Comparison of ENCODE assay signal across 14 cellular contexts in the genomic region with DNA sequence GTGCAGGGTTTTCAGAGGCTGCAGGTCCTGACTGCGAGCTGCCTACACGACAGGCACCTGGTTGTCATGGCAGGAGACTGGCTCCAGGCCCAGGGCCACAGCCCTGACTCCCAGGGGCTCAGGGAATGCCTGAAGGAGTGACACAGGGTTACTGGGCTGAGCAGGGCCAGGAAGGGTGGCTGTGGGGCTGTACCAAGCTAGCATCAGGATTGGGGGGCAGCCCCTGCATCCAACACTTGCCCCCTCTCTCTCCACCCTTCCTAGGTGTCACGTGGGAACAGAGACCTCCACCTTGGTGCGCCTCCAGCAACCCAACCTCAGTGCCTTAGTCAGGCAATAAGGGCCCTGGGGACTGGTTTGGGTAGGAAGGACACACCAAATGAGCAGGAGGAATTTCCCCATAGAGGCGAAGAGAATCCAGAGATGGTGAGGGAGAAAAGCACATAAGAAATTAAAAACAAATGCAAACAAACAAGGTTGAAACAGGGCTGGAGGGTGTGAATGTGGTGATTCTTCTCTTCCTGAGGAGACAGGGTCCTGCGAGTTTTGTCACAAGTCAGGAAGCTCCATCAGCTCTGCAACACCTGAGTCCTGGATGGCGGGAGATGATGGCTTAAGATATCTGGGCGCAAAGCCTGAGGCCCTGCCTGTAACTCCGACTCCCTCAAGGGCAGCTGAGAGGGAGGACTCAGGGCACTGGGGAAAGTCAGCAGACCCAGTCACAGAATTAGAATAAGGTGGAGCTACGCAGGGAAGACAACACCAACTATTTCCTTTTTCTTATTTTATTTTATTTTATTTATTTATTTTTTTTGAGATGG. TPM values are rescaled to one million over a fixed set of nuclear protein-coding genes. Genes with fewer than 3 reads are reported as not detected.
DNase-seq lines count a peak whose midpoint lies in the region; ATAC-seq and TF ChIP-seq lines count a peak whose summit lies in the region.
"Had no signal": no experiment of that assay in that cellular context is flagged by ENCODE, and none has a peak within 500 bp of the region (broad histone marks: within the 10 kb centered on the region; RNA-seq: fewer than 3 reads in every experiment).

No MANE protein-coding gene starts in this region.

- H3K36me3 ChIP-seq in testis (ENCODE audit: low read depth, missing control alignments), result no peaks in the 10 kb centered on the region
- H3K36me3 ChIP-seq: left lung had no signal

- no peak for TF ChIP-seq POLR2A in testis (IDR thresholded peaks at IDR 0.05)

- no peaks in the 10 kb centered on the region for H3K36me3 Mint-ChIP-seq in activated T-helper 17 cell treated with anti-CD3 and anti-CD28 coated beads, Interleukin-2, amount 50 U/mL, for 72 hours (ENCODE audit: low read depth)

- no peak overlapping the region for H3K27ac Mint-ChIP-seq in activated T-helper 17 cell treated with anti-CD3 and anti-CD28 coated beads, Interleukin-2, amount 50 U/mL, for 72 hours

- intact Hi-C loops in testis (cut with DNase I; ENCODE audit: low total_unique reads), result no loop called here

- H3K27me3 Mint-ChIP-seq in activated T-helper 17 cell treated with anti-CD3 and anti-CD28 coated beads, Interleukin-2, amount 50 U/mL, for 72 hours, result peaks cover 13% of the 10 kb centered on the region

- H3K9me3 ChIP-seq in testis, result no peaks in the 10 kb centered on the region
- H3K9me3 ChIP-seq: left lung had no signal

- H3K4me1 ChIP-seq in testis, result no peaks in the 10 kb centered on the region
- H3K4me1 ChIP-seq: left lung had no signal

- no peak overlapping the region for H3K4me3 Mint-ChIP-seq in activated T-helper 17 cell treated with anti-CD3 and anti-CD28 coated beads, Interleukin-2, amount 50 U/mL, for 72 hours
- H3K4me3 Mint-ChIP-seq: neural crest cell had no signal

- H3K4me3 ChIP-seq in testis, result no peak overlapping the region
- H3K4me3 ChIP-seq: left lung had no signal

- ATAC-seq in GM19397 (IDR thresholded peaks at IDR 0.05; ENCODE audit: unreplicated experiment), result no peak
- no peak for ATAC-seq in activated T-helper 17 cell treated with anti-CD3 and anti-CD28 coated beads, Interleukin-2, amount 50 U/mL, for 72 hours (replicated peaks)
- ATAC-seq: left lung had no signal

- no peak overlapping the region for H3K27ac ChIP-seq in testis
- H3K27ac ChIP-seq: left lung had no signal

- peak in 1 of 3 experiments; percentile 6 for TF ChIP-seq CTCF in testis (IDR thresholded peaks at IDR 0.05)

- H3K9me3 Mint-ChIP-seq in activated T-helper 17 cell treated with anti-CD3 and anti-CD28 coated beads, Interleukin-2, amount 50 U/mL, for 72 hours, result no peaks in the 10 kb centered on the region
- H3K9me3 Mint-ChIP-seq: neural crest cell had no signal

- no peaks in the 10 kb centered on the region for H3K4me1 Mint-ChIP-seq in activated T-helper 17 cell treated with anti-CD3 and anti-CD28 coated beads, Interleukin-2, amount 50 U/mL, for 72 hours

- H3K27me3 ChIP-seq in testis, result no peaks in the 10 kb centered on the region

- 86 to 88% methylated on average over 10 of the region's 10 CpGs for WGBS in testis, 2 donors

- DNase-seq in activated CD8-positive, alpha-beta memory T cell treated with anti-CD3 and anti-CD28 coated beads for 24 hours, result peak; percentile 58
- DNase-seq in activated CD8-positive, alpha-beta memory T cell treated with anti-CD3 and anti-CD28 coated beads, Interleukin-2, amount 50 U/mL, for 4 hours, result no peak
- DNase-seq in NCI-H69 (lab: John Stamatoyannopoulos, UW) (peak; percentile 6), islet precursor cell (peak; percentile 51), testis (peak; percentile 18), NCI-H2081 treated with DMSO at 0.1 percent for 48 hours (lab: John Stamatoyannopoulos, UW) (no peak)
- DNase-seq: ACHN, NCI-H510A treated with DMSO at 0.1 percent for 48 hours, T1000 had no signal

RNA-seq across cellular contexts. Expression of gene RNU1-4, which starts 19.7 kb away (rescaled TPM):
- under 1 TPM; under 0.01 TPM for total RNA-seq in testis
- polyA plus RNA-seq in testis (ENCODE audit: insufficient read depth, low read depth, low replicate concordance), result 18.9 TPM
- total RNA-seq in activated T-helper 17 cell treated with anti-CD3 and anti-CD28 coated beads, Interleukin-2, amount 50 U/mL, for 72 hours, result 1,000 to 10,000 TPM; 1,202 to 2,371 TPM
- polyA plus RNA-seq: urinary bladder had no signal

RNA-seq across cellular contexts. Expression of gene RNU1-3, which starts 53.9 kb away (rescaled TPM):
- under 1 TPM; under 0.01 TPM for total RNA-seq in testis
- 18.9 TPM for polyA plus RNA-seq in testis (ENCODE audit: insufficient read depth, low read depth, low replicate concordance)
- total RNA-seq in activated T-helper 17 cell treated with anti-CD3 and anti-CD28 coated beads, Interleukin-2, amount 50 U/mL, for 72 hours, result 1,000 to 10,000 TPM; 1,202 to 2,371 TPM
- polyA plus RNA-seq: urinary bladder had no signal

Comparison
In these comparisons a context has a peak if more than half of its experiments do, and no peak if none do; other contexts are left out.
1. DNase-seq: peak in activated CD8-positive, alpha-beta memory T cell treated with anti-CD3 and anti-CD28 coated beads for 24 hours (single experiment), NCI-H69 (single experiment), islet precursor cell (single experiment) and testis (single experiment); none in activated CD8-positive, alpha-beta memory T cell treated with anti-CD3 and anti-CD28 coated beads, Interleukin-2, amount 50 U/mL, for 4 hours (single experiment) and NCI-H2081 treated with DMSO at 0.1 percent for 48 hours (single experiment).
2. RNA of gene RNU1-4, which starts 19.7 kb away (total RNA-seq): 1,202 to 2,371 TPM in activated T-helper 17 cell treated with anti-CD3 and anti-CD28 coated beads, Interleukin-2, amount 50 U/mL, for 72 hours; under 0.01 TPM in testis; every median in the first group is over 1,000 times any median in the second.
3. RNA of gene RNU1-3, which starts 53.9 kb away (total RNA-seq): 1,202 to 2,371 TPM in activated T-helper 17 cell treated with anti-CD3 and anti-CD28 coated beads, Interleukin-2, amount 50 U/mL, for 72 hours; under 0.01 TPM in testis; every median in the first group is over 1,000 times any median in the second.